Comparison of ENCODE assay signal across 8 cellular contexts in genomic region chr9:91905958-91906585, GRCh38. TPM values are rescaled to one million over a fixed set of nuclear protein-coding genes. Genes with fewer than 3 reads are reported as not detected.
DNase-seq lines count a peak whose midpoint lies in the region; ATAC-seq and TF ChIP-seq lines count a peak whose summit lies in the region.

No MANE protein-coding gene starts in this region.

- intact Hi-C loops in colonic mucosa (cut with DNase I): no loop called here

- H3K4me2 ChIP-seq in osteoblast (ENCODE audit: insufficient read depth, low read length): peak overlapping the region; percentile 93

- H3K4me3 ChIP-seq in SK-N-MC (peak overlapping the region; percentile 65), colonic mucosa (peak overlapping the region; percentile 20), osteoblast (ENCODE audit: insufficient read depth, low read length) (peak overlapping the region; percentile 70)

- H2AFZ ChIP-seq in osteoblast (ENCODE audit: low read length): peak overlapping the region; percentile 87

- H3K9ac ChIP-seq in SK-N-MC (ENCODE audit: insufficient read length) (peak overlapping the region; percentile 31), colonic mucosa (ENCODE audit: low read depth in 2 of 2, low read length in 2 of 2) (peak overlapping the region in 1 of 2 donors; percentile 26)

- no peaks in the 10 kb centered on the region for H3K27me3 ChIP-seq in colonic mucosa
- peaks cover 9% of the 10 kb centered on the region for H3K27me3 ChIP-seq in osteoblast (ENCODE audit: insufficient read depth, low read length)

- H3K27ac ChIP-seq in SK-N-MC (peak overlapping the region; percentile 21), colonic mucosa (no peak overlapping the region), osteoblast (ENCODE audit: low read depth, low read length) (no peak overlapping the region)

- H3K79me2 ChIP-seq in osteoblast (ENCODE audit: insufficient read depth, low read length): no peaks in the 10 kb centered on the region

- DNase-seq in SK-N-MC (ENCODE audit: low read depth, low spot score) (no peak), colonic mucosa (no peak), osteoblast (ENCODE audit: insufficient read length, low spot score, missing footprints) (no peak), AG08396 (ENCODE audit: low spot score) (no peak), NCI-H69 (lab: John Stamatoyannopoulos, UW) (no peak)

- TF ChIP-seq CTCF in colonic mucosa (IDR thresholded peaks at IDR 0.05) (no peak), osteoblast (IDR thresholded peaks at IDR 0.05; ENCODE audit: extremely low read depth, low read depth, low read length) (no peak)

- no peaks in the 10 kb centered on the region for H4K20me1 ChIP-seq in osteoblast (ENCODE audit: insufficient read depth, low read length)

- H3K36me3 ChIP-seq in SK-N-MC (ENCODE audit: insufficient read depth, low read length): no peaks in the 10 kb centered on the region
- H3K36me3 ChIP-seq in colonic mucosa: no peaks in the 10 kb centered on the region
- H3K36me3 ChIP-seq in osteoblast (ENCODE audit: insufficient read depth, low read length): no peaks in the 10 kb centered on the region

- H3K9me3 ChIP-seq in SK-N-MC (ENCODE audit: low read depth, low read length) (no peaks in the 10 kb centered on the region), colonic mucosa (no peaks in the 10 kb centered on the region), osteoblast (ENCODE audit: low read depth, low read length) (no peaks in the 10 kb centered on the region)

- H3K4me1 ChIP-seq in colonic mucosa (no peaks in the 10 kb centered on the region), osteoblast (ENCODE audit: insufficient read depth, low read length) (peaks cover 3% of the 10 kb centered on the region)

- ATAC-seq in GM21737 (IDR thresholded peaks at IDR 0.05; ENCODE audit: unreplicated experiment): peak; percentile 70
- no peak for ATAC-seq in HG02970 (IDR thresholded peaks at IDR 0.05; ENCODE audit: low FRiP score, unreplicated experiment)
- no peak for ATAC-seq in HG03095 (IDR thresholded peaks at IDR 0.05; ENCODE audit: unreplicated experiment)

RNA-seq across cellular contexts. Expression of gene ROR2, which starts 44.0 kb away (rescaled TPM):
- total RNA-seq in colonic mucosa (1 to 10 TPM; 1.7 to 9.1 TPM), osteoblast (13.8 and 28.3 TPM in 2 replicates)

Comparison
In these comparisons a context has a peak if more than half of its experiments do, and no peak if none do; other contexts are left out.
1. H3K4me3 ChIP-seq: peak in every context shown above with its lines; median percentile 70 in osteoblast; 65 in SK-N-MC; 20 in colonic mucosa.